8 cellular contexts compared by ENCODE assay signal in genomic region chr15:45522179-45522930, GRCh38. TPM values are rescaled to one million over a fixed set of nuclear protein-coding genes. Genes with fewer than 3 reads are reported as not detected.
DNase-seq lines count a peak whose midpoint lies in the region; ATAC-seq, FAIRE-seq and TF ChIP-seq lines count a peak whose summit lies in the region.

SLC30A4 (minus strand) TSS chr15:45522755; CDS start chr15:45522354, 401 bp downstream.

- no peak for TF ChIP-seq POLR2A in HepG2 (IDR thresholded peaks at IDR 0.05; ENCODE audit: insufficient read depth in 1 of 2, low read depth in 2 of 2, low read length in 2 of 2)

- BruUV-seq in HepG2 (replicated peaks; lab: Mats Ljungman, UMichigan), result no TSS peak

- POLR2A ChIA-PET in activated CD4-positive, alpha-beta T cell treated with anti-CD3 and anti-CD28 coated beads, Interleukin-2, amount 10 ng/mL, durations not matched to agents 7 days and 5 days (lab: Charles Lee), result no interaction called here
- POLR2A ChIA-PET in HepG2 (lab: Yijun Ruan, JAX), result interaction anchor here (1.5 kb wide), 1 partner anchor 65 kb away, joined by 3 read pairs; the partner anchor contains the start of gene BLOC1S6

- in situ Hi-C loops in HepG2 (cut with HindIII; ENCODE audit: extremely low pct_ligation_motif_present, low pct_unique_long_range_greater_than_20kb), result no loop called here

- H3K36me3 Mint-ChIP-seq in activated CD4-positive, alpha-beta T cell treated with anti-CD3 and anti-CD28 coated beads, Interleukin-2, amount 10 ng/mL, durations not matched to agents 7 days and 5 days (ENCODE audit: low read depth), result no peaks in the 10 kb centered on the region

- peak within 1 kb of the TSS; percentile 86 for H3K4me3 Mint-ChIP-seq in activated CD4-positive, alpha-beta T cell treated with anti-CD3 and anti-CD28 coated beads, Interleukin-2, amount 10 ng/mL, durations not matched to agents 7 days and 5 days

- peaks cover 22% of the 10 kb centered on the region for H3K4me1 Mint-ChIP-seq in activated CD4-positive, alpha-beta T cell treated with anti-CD3 and anti-CD28 coated beads, Interleukin-2, amount 10 ng/mL, durations not matched to agents 7 days and 5 days

- H3K4me1 ChIP-seq in HepG2 (ENCODE audit: insufficient read depth, low read length), result peaks cover 18% of the 10 kb centered on the region

- 0 out of 2 replicates have a peak, but pooled peaks cover 2% of the 10 kb centered on the region for H4K20me1 ChIP-seq in HepG2 (ENCODE audit: insufficient read depth, low read length)

- CTCF ChIA-PET in activated CD4-positive, alpha-beta T cell treated with anti-CD3 and anti-CD28 coated beads, Interleukin-2, amount 10 ng/mL, durations not matched to agents 7 days and 5 days (lab: Charles Lee), result no interaction called here
- CTCF ChIA-PET in HepG2 (lab: Yijun Ruan, JAX; ENCODE audit: low intra/inter-chr PET ratio, low total read pairs), result interaction anchor here (0.8 kb wide), 1 partner anchor 89 kb away, joined by 3 read pairs; no protein-coding TSS in a partner anchor

- 6% methylated on average over 13 of the region's 103 CpGs for WGBS in HepG2 (ENCODE audit: low lambda C conversion rate)

- peak within 1 kb of the TSS; percentile 81 for H3K4me2 ChIP-seq in HepG2 (ENCODE audit: low read depth, low read length)

- no peaks in the 10 kb centered on the region for H3K9me3 Mint-ChIP-seq in activated CD4-positive, alpha-beta T cell treated with anti-CD3 and anti-CD28 coated beads, Interleukin-2, amount 10 ng/mL, durations not matched to agents 7 days and 5 days

- H3K79me2 ChIP-seq in HepG2 (ENCODE audit: insufficient read depth, low read length), result no peaks in the 10 kb centered on the region

- H3K27ac ChIP-seq in coronary artery (peak within 1 kb of the TSS; percentile 72 to 89), HepG2 (ENCODE audit: extremely low read length, insufficient read depth, low read length) (no peak within 1 kb of the TSS)

- peaks cover 0 to 34% of the 10 kb centered on the region in 2 experiments; a peak in 3 of 5 replicates for H3K27me3 ChIP-seq in HepG2 (ENCODE audit: control insufficient read depth in 1 of 2, insufficient read depth in 2 of 2, low read length in 2 of 2)

- TF ChIP-seq EP300 in HepG2 (IDR thresholded peaks at IDR 0.05; ENCODE audit: low read depth in 2 of 2, low read length in 2 of 2), result no peak
- TF ChIP-seq EP300 in HepG2 (CRISPR knock-in tag; IDR thresholded peaks at IDR 0.05; ENCODE audit: borderline replicate concordance), result no peak

- no peaks in the 10 kb centered on the region for H3K36me3 ChIP-seq in HepG2 (replicated peaks in 1 of 2; ENCODE audit: control insufficient read depth in 1 of 2, insufficient read depth in 2 of 2, low read length in 2 of 2)

- no peak for FAIRE-seq in HepG2 (lab: Jason Lieb, UNC)

- H3K9ac ChIP-seq in HepG2 (ENCODE audit: insufficient read depth, low read depth, low read length), result peak within 1 kb of the TSS; percentile 15; the same call in 1 of the 2 replicates

- peak; percentile 41 for TF ChIP-seq CTCF in GM10266 (IDR thresholded peaks at IDR 0.05; ENCODE audit: control insufficient read depth, insufficient read depth, low read depth, missing control alignments)
- TF ChIP-seq CTCF in coronary artery (IDR thresholded peaks at IDR 0.05), result no peak
- peak; percentile 29 for TF ChIP-seq CTCF in HepG2 (CRISPR knock-in tag; IDR thresholded peaks at IDR 0.05)

- H2AFZ ChIP-seq in HepG2 (ENCODE audit: low read length), result no peak within 1 kb of the TSS

- peak within 1 kb of the TSS; percentile 94 for H3K4me3 ChIP-seq in coronary artery
- peak within 1 kb of the TSS; percentile 38 to 66 (median 59) for H3K4me3 ChIP-seq in HepG2 (replicated peaks in 1 of 3; ENCODE audit: insufficient read depth in 1 of 3, low read depth in 2 of 3, low read length in 3 of 3)

- intact Hi-C loops in HepG2 (cut with micrococcal nuclease; ENCODE audit: unreplicated experiment), result loop anchor here (2.0 kb wide), 2 partner anchors 52 to 88 kb away; no protein-coding TSS in a partner anchor

- TF ChIP-seq RAD21 in HepG2 (CRISPR knock-in tag; IDR thresholded peaks at IDR 0.05), result no peak; the same call in 1 of the 2 replicates

- DNase-seq in GM10266 (ENCODE audit: extremely low spot score), result peak; percentile 85
- peak; percentile 29 for DNase-seq in H4 (ENCODE audit: low spot score)
- DNase-seq in M059J (ENCODE audit: low read depth), result peak; percentile 67
- DNase-seq in activated CD4-positive, alpha-beta T cell treated with anti-CD3 and anti-CD28 coated beads, Interleukin-2, amount 10 ng/mL, durations not matched to agents 7 days and 5 days, result peak; percentile 62
- DNase-seq in coronary artery (ENCODE audit: low spot score), result peak; percentile 78
- no peak for DNase-seq in HepG2 (ENCODE audit: low spot score)
- peak; percentile 41 to 47 for DNase-seq in stimulated activated CD4-positive, alpha-beta T cell treated with anti-CD3 and anti-CD28 coated beads, Interleukin-2, amount 100 ng/mL, for 48 hours
- DNase-seq in COLO829 (ENCODE audit: low spot score), result no peak

- peaks cover 26% of the 10 kb centered on the region for H3K27me3 Mint-ChIP-seq in activated CD4-positive, alpha-beta T cell treated with anti-CD3 and anti-CD28 coated beads, Interleukin-2, amount 10 ng/mL, durations not matched to agents 7 days and 5 days

- no peaks in the 10 kb centered on the region for H3K9me3 ChIP-seq in HepG2 (ENCODE audit: low read length)

- peak; percentile 84 for ATAC-seq in HepG2

- H3K27ac Mint-ChIP-seq in activated CD4-positive, alpha-beta T cell treated with anti-CD3 and anti-CD28 coated beads, Interleukin-2, amount 10 ng/mL, durations not matched to agents 7 days and 5 days, result peak within 1 kb of the TSS; percentile 85

TF ChIP-seq in HepG2, 621 proteins besides CTCF, POLR2A, EP300 and RAD21 (continues in another document):
- TF ChIP-seq BRF2 (CRISPR knock-in tag; IDR thresholded peaks at IDR 0.05), result no peak
- 0 out of 2 replicates have a peak, but pooled peaks have one; percentile 31 for TF ChIP-seq ZNF670 (CRISPR knock-in tag; IDR thresholded peaks at IDR 0.05; ENCODE audit: borderline replicate concordance)
- no peak for TF ChIP-seq TRIM22 (IDR thresholded peaks at IDR 0.05)

RNA-seq across cellular contexts. Expression of gene SLC30A4, which starts in this region (rescaled TPM):
- 2.8 and 3.4 TPM in 2 replicates for total RNA-seq in H4 (2014; rRNA removed; shearing (Covaris generic))
- 3.3 and 5.0 TPM in 2 replicates for total RNA-seq in M059J (2014; rRNA removed; shearing (Covaris generic))
- total RNA-seq in activated CD4-positive, alpha-beta T cell treated with anti-CD3 and anti-CD28 coated beads, Interleukin-2, amount 10 ng/mL, durations not matched to agents 7 days and 5 days, result 1 to 10 TPM; 3.5 to 4.3 TPM
- 0.04 TPM in 1 of 2 replicates, not detected in the other for total RNA-seq in HepG2 (2016; rRNA removed; fragmentation: Illumina TruSeq; extraction: Trizol)
- not detected in 2 replicates for total RNA-seq in HepG2 (2016; cell fraction: cytosol; rRNA removed; fragmentation: Illumina TruSeq; extraction: Trizol; ENCODE audit: low read depth)
- total RNA-seq in HepG2 (2016; cell fraction: insoluble cytoplasmic fraction; rRNA removed; fragmentation: Illumina TruSeq; extraction: Trizol), result 0.02 and 0.06 TPM in 2 replicates
- total RNA-seq in HepG2 (2016; cell fraction: membrane; rRNA removed; fragmentation: Illumina TruSeq; extraction: Trizol), result 0.06 TPM in 1 of 2 replicates, not detected in the other
- 0.09 TPM in 1 of 2 replicates, not detected in the other for total RNA-seq in HepG2 (2016; cell fraction: nucleus; rRNA removed; fragmentation: Illumina TruSeq; extraction: Trizol)
- polyA plus RNA-seq in HepG2 (2011; rRNA removed), result 0.01 TPM in 2 replicates
- polyA plus RNA-seq in HepG2 (2011; cell fraction: cytosol; rRNA removed), result not detected in 2 replicates
- polyA plus RNA-seq in HepG2 (2011; cell fraction: nucleus; rRNA removed), result 0.03 and 0.07 TPM in 2 replicates
- polyA plus RNA-seq in HepG2 (2012), result 0.05 TPM in 1 of 2 replicates, not detected in the other
- not detected in 2 replicates for polyA plus RNA-seq in HepG2 (2016; cell fraction: cytosol; fragmentation: Illumina TruSeq; extraction: Trizol; ENCODE audit: low read depth)
- 0.03 TPM in 1 of 2 replicates, not detected in the other for polyA plus RNA-seq in HepG2 (2016; cell fraction: insoluble cytoplasmic fraction; fragmentation: Illumina TruSeq; extraction: Trizol; ENCODE audit: low read depth)
- not detected in 2 replicates for polyA plus RNA-seq in HepG2 (2016; cell fraction: membrane; fragmentation: Illumina TruSeq; extraction: Trizol; ENCODE audit: low read depth)
- 0.27 TPM in 1 of 2 replicates, not detected in the other for polyA plus RNA-seq in HepG2 (2016; cell fraction: nucleus; fragmentation: Illumina TruSeq; extraction: Trizol; ENCODE audit: insufficient read depth, low read depth)
- 2.8 TPM in 1 of 2 replicates, not detected in the other for polyA minus RNA-seq in HepG2 (2011; rRNA and poly(A)+ RNA removed; ENCODE audit: low replicate concordance)
- not detected in 2 replicates for polyA minus RNA-seq in HepG2 (2011; cell fraction: cytosol; rRNA and poly(A)+ RNA removed)
- polyA minus RNA-seq in HepG2 (2011; cell fraction: nucleus; rRNA and poly(A)+ RNA removed), result under 0.01 TPM in 1 of 2 replicates, not detected in the other

Comparison
In these comparisons a context has a peak if more than half of its experiments do, and no peak if none do; other contexts are left out.
1. DNase-seq: peak in GM10266 (single experiment), H4 (single experiment), M059J (single experiment), activated CD4-positive, alpha-beta T cell treated with anti-CD3 and anti-CD28 coated beads, Interleukin-2, amount 10 ng/mL, durations not matched to agents 7 days and 5 days (single experiment), coronary artery (single experiment) and stimulated activated CD4-positive, alpha-beta T cell treated with anti-CD3 and anti-CD28 coated beads, Interleukin-2, amount 100 ng/mL, for 48 hours (2 of 2); none in HepG2 (single experiment) and COLO829 (single experiment).